8 cellular contexts compared by ENCODE assay signal in the genomic region with DNA sequence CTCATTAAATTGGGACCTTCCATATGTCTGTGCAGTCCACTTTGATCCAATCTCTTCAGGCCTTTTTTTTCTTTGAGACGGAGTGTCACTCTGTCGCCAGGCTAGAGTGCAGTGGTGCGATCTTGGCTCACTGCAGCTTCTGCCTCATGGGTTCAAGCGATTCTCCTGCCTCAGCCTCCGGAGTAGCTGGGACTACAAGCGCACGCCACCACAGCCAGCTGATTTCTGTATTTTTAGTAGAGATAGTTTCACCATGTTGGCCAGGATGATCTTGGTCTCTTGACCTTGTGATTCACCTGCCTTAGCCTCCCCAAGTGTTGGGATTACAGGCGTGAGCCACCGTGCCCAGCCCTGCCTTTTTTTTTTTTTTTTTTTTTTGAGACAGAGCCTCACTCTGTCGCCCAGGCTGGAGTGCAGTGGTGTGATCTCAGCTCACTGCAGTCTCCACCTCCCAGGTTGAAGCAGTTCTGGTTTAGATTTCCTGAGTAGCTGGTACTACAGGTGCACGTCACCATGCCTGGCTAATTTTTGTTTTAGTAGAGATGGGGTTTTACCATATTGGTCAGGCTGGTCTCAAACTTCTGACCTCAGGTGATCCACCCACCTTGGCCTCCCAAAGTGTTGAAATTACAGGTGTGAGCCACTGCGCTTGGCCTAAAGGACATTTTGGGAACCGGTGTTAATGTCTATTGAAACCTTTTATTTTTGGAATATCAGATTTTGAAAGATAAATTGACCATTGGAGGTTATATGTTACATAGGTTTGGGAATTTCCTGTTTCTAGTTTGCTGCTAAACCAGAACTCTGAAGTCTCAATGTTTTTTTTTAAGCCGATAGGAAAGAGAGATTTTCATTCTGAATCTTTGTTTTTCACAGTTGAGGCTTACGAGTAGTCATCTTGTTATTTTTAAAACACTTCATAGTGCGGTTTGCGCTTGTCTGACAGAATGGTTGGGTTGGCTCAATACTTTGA. TPM values are rescaled to one million over a fixed set of nuclear protein-coding genes. Genes with fewer than 3 reads are reported as not detected.
DNase-seq lines count a peak whose midpoint lies in the region; ATAC-seq, FAIRE-seq and TF ChIP-seq lines count a peak whose summit lies in the region.
"Not testable (repeated sequence)": the region's sequence is repeated elsewhere in the genome, so short reads cannot be mapped to it uniquely, and the experiment has no call there.

No MANE protein-coding gene starts in this region.

- DNase-seq in GM12892 (ENCODE audit: insufficient read length); OCI-LY7 (ENCODE audit: low spot score): not testable (repeated sequence)
- peak; percentile 20 for DNase-seq in activated T-cell treated with anti-CD3 and anti-CD28 coated beads for 24 hours (ENCODE audit: low read depth)
- peak; percentile 32 to 44 (median 36) for DNase-seq in effector memory CD8-positive, alpha-beta T cell
- peak; percentile 36 to 83 for DNase-seq in stimulated activated effector memory CD8-positive, alpha-beta T cell treated with anti-CD3 and anti-CD28 coated beads, Interleukin-12 subunit alpha, Interleukin-12 subunit beta, amount 100 ng/mL, for 72 hours (ENCODE audit: low spot score in 2 of 2)

- H4K20me1 ChIP-seq in OCI-LY7 (ENCODE audit: insufficient read depth, low read length): peaks cover 36% of the 10 kb centered on the region

- peaks cover 72% of the 10 kb centered on the region for H3K36me3 ChIP-seq in OCI-LY7 (ENCODE audit: insufficient read depth, low read length)

- H3K9me3 ChIP-seq in OCI-LY7 (ENCODE audit: low read length): not testable (repeated sequence)

- H3K9me2 ChIP-seq in OCI-LY7 (ENCODE audit: insufficient read depth, low read length): not testable (repeated sequence)

- intact Hi-C loops in OCI-LY7 (cut with micrococcal nuclease; ENCODE audit: unreplicated experiment): not testable (repeated sequence)

- CTCF ChIA-PET in OCI-LY7 (lab: Charles Lee; ENCODE audit: unreplicated experiment): not testable (repeated sequence)

- peak; percentile 28; the same call in 1 of the 2 replicates for TF ChIP-seq POLR2A in GM12892 (IDR thresholded peaks at IDR 0.05; ENCODE audit: low read depth, low read length)

- TF ChIP-seq CTCF in OCI-LY7 (conservative IDR thresholded peaks at IDR 0.05; ENCODE audit: low read length): not testable (repeated sequence)

- not testable (repeated sequence) for BruUV-seq in OCI-LY7 (replicated peaks; lab: Mats Ljungman, UMichigan)

- ATAC-seq in GM19328 (IDR thresholded peaks at IDR 0.05; ENCODE audit: unreplicated experiment): peak; percentile 73
- peak; percentile 71 for ATAC-seq in GM21825 (IDR thresholded peaks at IDR 0.05; ENCODE audit: unreplicated experiment)
- peak; percentile 82 for ATAC-seq in HG03095 (IDR thresholded peaks at IDR 0.05; ENCODE audit: unreplicated experiment)
- peak; percentile 94 for ATAC-seq in effector memory CD8-positive, alpha-beta T cell (replicated peaks)
- peak; percentile 98 for ATAC-seq in stimulated activated effector memory CD8-positive, alpha-beta T cell treated with anti-CD3 and anti-CD28 coated beads, Interleukin-12 subunit alpha, Interleukin-12 subunit beta, amount 100 ng/mL, for 72 hours

- POLR2A ChIA-PET in OCI-LY7 (lab: Charles Lee): interaction anchor here (0.6 to 1.6 kb wide), 4 partner anchors 12 to 348 kb away, joined by 3 to 5 read pairs (median 4); no protein-coding TSS in a partner anchor

- H2AFZ ChIP-seq in OCI-LY7 (ENCODE audit: low read length): not testable (repeated sequence)

- H3K4me3 ChIP-seq in OCI-LY7 (ENCODE audit: low read depth, low read length, poor library complexity, severe bottlenecking): not testable (repeated sequence)

- H3K79me2 ChIP-seq in OCI-LY7 (ENCODE audit: insufficient read depth, low read depth, low read length): peaks cover 91% of the 10 kb centered on the region

- peak overlapping the region; percentile 65 to 67 for H3K4me3 Mint-ChIP-seq in effector memory CD8-positive, alpha-beta T cell
- peak overlapping the region; percentile 67 for H3K4me3 Mint-ChIP-seq in stimulated activated effector memory CD8-positive, alpha-beta T cell treated with anti-CD3 and anti-CD28 coated beads, Interleukin-12 subunit alpha, Interleukin-12 subunit beta, amount 100 ng/mL, for 72 hours

- H3K27me3 Mint-ChIP-seq in effector memory CD8-positive, alpha-beta T cell: not testable (repeated sequence)

- H3K4me1 Mint-ChIP-seq in effector memory CD8-positive, alpha-beta T cell (ENCODE audit: low read depth in 2 of 2): peaks cover 30 to 45% of the 10 kb centered on the region in 2 donors
- peaks cover 62% of the 10 kb centered on the region for H3K4me1 Mint-ChIP-seq in stimulated activated effector memory CD8-positive, alpha-beta T cell treated with anti-CD3 and anti-CD28 coated beads, Interleukin-12 subunit alpha, Interleukin-12 subunit beta, amount 100 ng/mL, for 72 hours

- peaks cover 27% of the 10 kb centered on the region for H3K4me1 ChIP-seq in OCI-LY7 (ENCODE audit: insufficient read depth, low read length, poor library complexity, severe bottlenecking)

- not testable (repeated sequence) for H3K9me3 Mint-ChIP-seq in effector memory CD8-positive, alpha-beta T cell; stimulated activated effector memory CD8-positive, alpha-beta T cell treated with anti-CD3 and anti-CD28 coated beads, Interleukin-12 subunit alpha, Interleukin-12 subunit beta, amount 100 ng/mL, for 72 hours

- peaks cover 60% of the 10 kb centered on the region for H3K36me3 Mint-ChIP-seq in effector memory CD8-positive, alpha-beta T cell (ENCODE audit: insufficient read depth)
- peaks cover 69% of the 10 kb centered on the region for H3K36me3 Mint-ChIP-seq in stimulated activated effector memory CD8-positive, alpha-beta T cell treated with anti-CD3 and anti-CD28 coated beads, Interleukin-12 subunit alpha, Interleukin-12 subunit beta, amount 100 ng/mL, for 72 hours

- peak overlapping the region; percentile 22 for H3K27ac ChIP-seq in OCI-LY7 (ENCODE audit: low read depth, low read length, poor library complexity, severe bottlenecking)

- FAIRE-seq in GM12892 (lab: Jason Lieb, UNC): peak; percentile 74

- H3K4me2 ChIP-seq in OCI-LY7 (ENCODE audit: low read length): peak overlapping the region; percentile 35; the same call in 1 of the 2 replicates

- H3K27ac Mint-ChIP-seq in effector memory CD8-positive, alpha-beta T cell: peak overlapping the region; percentile 83 to 92
- peak overlapping the region; percentile 90 for H3K27ac Mint-ChIP-seq in stimulated activated effector memory CD8-positive, alpha-beta T cell treated with anti-CD3 and anti-CD28 coated beads, Interleukin-12 subunit alpha, Interleukin-12 subunit beta, amount 100 ng/mL, for 72 hours

RNA-seq across cellular contexts. Expression of a gene that starts 17.8 kb away (rescaled TPM):
- polyA plus RNA-seq in GM12892 (2012; ENCODE audit: missing spikeins): 27.8 TPM
- 40.9 and 46.1 TPM in 2 replicates for total RNA-seq in OCI-LY7 (2014; rRNA removed; shearing (Covaris generic))
- 66.6 and 71.3 TPM in 2 replicates for total RNA-seq in OCI-LY7 (2022)
